In the genomic region with DNA sequence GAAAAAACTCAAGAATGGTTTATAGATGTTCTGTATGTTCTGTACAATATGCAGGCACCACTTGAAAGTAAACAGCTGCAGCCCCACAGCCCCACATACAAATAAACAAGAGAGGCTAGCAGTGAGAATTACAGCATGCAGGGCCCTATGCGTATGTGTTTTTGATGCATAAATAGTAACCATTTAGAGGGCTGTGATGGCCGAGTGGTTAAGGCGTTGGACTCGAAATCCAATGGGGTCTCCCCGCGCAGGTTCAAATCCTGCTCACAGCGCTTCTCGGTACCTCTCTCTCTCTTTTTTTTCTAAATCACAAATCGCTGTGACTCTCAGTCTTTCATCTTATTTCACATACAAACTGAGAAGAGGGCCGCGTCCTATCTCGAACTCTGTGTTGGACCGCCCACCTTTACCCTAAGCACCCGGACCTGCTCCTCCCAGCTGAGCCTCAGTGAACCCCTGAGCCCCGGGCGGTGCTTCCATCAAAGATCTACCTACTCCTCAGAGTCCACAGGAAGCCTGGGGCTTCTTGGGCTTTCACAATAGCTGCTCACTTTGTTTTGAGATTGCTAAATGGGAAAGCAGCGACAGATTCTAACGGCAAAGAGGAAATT, we compare ENCODE assay signal across 1 cellular context.
A peak's percentile ranks its signal among the peaks of the same experiment; 100 is the strongest.
TF ChIP-seq lines count a peak whose summit lies in the region.

No MANE protein-coding gene starts in this region.

TF ChIP-seq in GM12878, 131 proteins besides CTCF, POLR2A, EP300 and RAD21:
- no peak for TF ChIP-seq RCOR1 (conservative IDR thresholded peaks at IDR 0.05; ENCODE audit: low read depth, low read length)
- TF ChIP-seq RUNX3 (IDR thresholded peaks at IDR 0.05; ENCODE audit: low read length) = 0 out of 2 replicates have a peak, but pooled peaks have one; percentile 14
- TF ChIP-seq MEF2A (IDR thresholded peaks at IDR 0.05; ENCODE audit: insufficient read depth, low read depth, low read length) = peak; percentile 66; the same call in 1 of the 2 replicates
- TF ChIP-seq TBL1XR1 (IDR thresholded peaks at IDR 0.05; ENCODE audit: low read depth, low read length) = no peak
